In the genomic region with DNA sequence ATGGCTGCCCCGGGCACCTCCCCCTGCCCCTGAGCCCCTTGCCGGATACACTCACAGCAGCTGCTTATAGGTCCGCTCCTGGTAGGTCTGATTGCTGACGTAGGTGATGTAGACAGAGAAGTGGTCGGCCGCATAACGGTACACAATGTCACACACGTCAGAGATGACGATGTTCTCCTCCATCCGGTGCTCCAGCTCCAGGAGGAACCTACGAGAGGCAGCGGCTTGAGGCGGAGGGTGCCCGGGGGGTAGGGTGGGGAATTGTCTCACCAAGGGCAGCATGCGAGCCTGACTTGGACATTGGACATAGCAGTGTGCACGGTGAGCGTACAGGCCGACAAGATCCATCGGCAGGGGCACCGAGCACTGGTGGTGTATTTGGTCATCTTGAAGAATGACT, we compare ENCODE assay signal across 21 cellular contexts.
"Had no signal": no experiment of that assay in that cellular context is flagged by ENCODE, and none has a peak within 500 bp of the region (broad histone marks: within the 10 kb centered on the region; RNA-seq: fewer than 3 reads in every experiment).

No MANE protein-coding gene starts in this region.

- H3K27ac Mint-ChIP-seq: activated CD4-positive, alpha-beta T cell treated with anti-CD3 and anti-CD28 coated beads, Interleukin-2, amount 10 ng/mL, durations not matched to agents 24 days and 14 days; activated naive CD4-positive, alpha-beta T cell treated with anti-CD3 and anti-CD28 coated beads, Interleukin-2, amount 50 U/mL, for 72 hours; activated T-cell treated with anti-CD3 and anti-CD28 coated beads, Interleukin-2, amount 50 U/mL, for 24 hours; stimulated activated memory B cell treated with anti-CD40 and anti-IgM and Interleukin-4, amounts not matched to agents 10 μg/mL and 1 μg/mL and 100 μg/mL, for 72 hours; T-cell had no signal

- H3K36me3 ChIP-seq: esophagus squamous epithelium, left lung, right atrium auricular region, WERI-Rb-1 had no signal

- H3K9me3 Mint-ChIP-seq: activated CD4-positive, alpha-beta T cell treated with anti-CD3 and anti-CD28 coated beads, Interleukin-2, amount 10 ng/mL, durations not matched to agents 24 days and 14 days; activated T-cell treated with anti-CD3 and anti-CD28 coated beads, Interleukin-2, amount 50 U/mL, for 24 hours; neural crest cell; stimulated activated memory B cell treated with anti-CD40 and anti-IgM and Interleukin-4, amounts not matched to agents 10 μg/mL and 1 μg/mL and 100 μg/mL, for 72 hours; T-cell had no signal

- H3K36me3 Mint-ChIP-seq: activated naive CD4-positive, alpha-beta T cell treated with anti-CD3 and anti-CD28 coated beads, Interleukin-2, amount 50 U/mL, for 72 hours; brain; stimulated activated memory B cell treated with anti-CD40 and anti-IgM and Interleukin-4, amounts not matched to agents 10 μg/mL and 1 μg/mL and 100 μg/mL, for 72 hours; T-cell had no signal

- H3K4me1 Mint-ChIP-seq: activated CD4-positive, alpha-beta T cell treated with anti-CD3 and anti-CD28 coated beads, Interleukin-2, amount 10 ng/mL, durations not matched to agents 24 days and 14 days had no signal

- H3K4me3 Mint-ChIP-seq: activated CD4-positive, alpha-beta T cell treated with anti-CD3 and anti-CD28 coated beads, Interleukin-2, amount 10 ng/mL, durations not matched to agents 24 days and 14 days; activated T-cell treated with anti-CD3 and anti-CD28 coated beads, Interleukin-2, amount 50 U/mL, for 24 hours; brain; neural crest cell; stimulated activated memory B cell treated with anti-CD40 and anti-IgM and Interleukin-4, amounts not matched to agents 10 μg/mL and 1 μg/mL and 100 μg/mL, for 72 hours; T-cell had no signal

- H3K4me3 ChIP-seq: dorsolateral prefrontal cortex, esophagus squamous epithelium, left lung, right atrium auricular region, SK-N-MC had no signal

- H3K27me3 ChIP-seq: dorsolateral prefrontal cortex, right atrium auricular region had no signal

- ATAC-seq: activated naive CD4-positive, alpha-beta T cell treated with anti-CD3 and anti-CD28 coated beads, Interleukin-2, amount 50 U/mL, for 72 hours; left lung; stimulated activated memory B cell treated with anti-CD40 and anti-IgM and Interleukin-4, amounts not matched to agents 10 μg/mL and 1 μg/mL and 100 μg/mL, for 72 hours; T-cell had no signal

- H3K9me3 ChIP-seq: esophagus squamous epithelium, left lung, right atrium auricular region had no signal

- H3K4me1 ChIP-seq: left lung had no signal

- H3K27ac ChIP-seq: esophagus squamous epithelium, left lung, parathyroid adenoma, right atrium auricular region, SK-N-MC, WERI-Rb-1 had no signal

- DNase-seq: activated CD4-positive, alpha-beta T cell treated with anti-CD3 and anti-CD28 coated beads, Interleukin-2, amount 10 ng/mL, durations not matched to agents 24 days and 14 days; activated CD8-positive, alpha-beta memory T cell treated with anti-CD3 and anti-CD28 coated beads for 24 hours; activated effector memory CD4-positive, alpha-beta T cell treated with anti-CD3 and anti-CD28 coated beads, Interleukin-2, amount 50 U/mL, for 16 hours; activated T-cell treated with anti-CD3 and anti-CD28 coated beads, Interleukin-2, amount 50 U/mL, for 24 hours; amniotic stem cell; cerebellar nuclear complex; esophagus squamous epithelium; foreskin fibroblast; mesendoderm; small intestine; T-cell; WERI-Rb-1 had no signal
